16 cellular contexts compared by ENCODE assay signal in genomic region chr10:22760025-22760424, GRCh38. TPM values are rescaled to one million over a fixed set of nuclear protein-coding genes. Genes with fewer than 3 reads are reported as not detected.
A peak's percentile ranks its signal among the peaks of the same experiment; 100 is the strongest.
DNase-seq lines count a peak whose midpoint lies in the region; ATAC-seq and FAIRE-seq lines count a peak whose summit lies in the region.
"Had no signal": no experiment of that assay in that cellular context is flagged by ENCODE, and none has a peak within 500 bp of the region (broad histone marks: within the 10 kb centered on the region; RNA-seq: fewer than 3 reads in every experiment).

No MANE protein-coding gene starts in this region.

- peak; percentile 47 for FAIRE-seq in GM19239 (lab: Jason Lieb, UNC)

- in situ Hi-C loops in G401 (cut with HindIII; ENCODE audit: low sequenced_read_pairs): no loop called here

- peak overlapping the region; percentile 78 for H3K27ac ChIP-seq in cingulate gyrus (ENCODE audit: low read depth, low read length)
- H3K27ac ChIP-seq: BLaER1 treated with 17β-estradiol and CSF1 and Interleukin-3, amounts not matched to agents 10 nM and 100 nM had no signal

- no peak for ATAC-seq in GM21528 (IDR thresholded peaks at IDR 0.05; ENCODE audit: low FRiP score, unreplicated experiment)

- intact Hi-C loops in cardiac septum (cut with DNase I): no loop called here

- DNase-seq in GM19239 (ENCODE audit: insufficient read length, low spot score) (no peak), kidney tubule cell (ENCODE audit: low spot score) (peak; percentile 34), renal cortical epithelial cell (ENCODE audit: low read depth) (peak; percentile 67), cardiac septum (ENCODE audit: low spot score) (no peak), G401 (ENCODE audit: low spot score) (no peak)
- no peak for DNase-seq in stimulated activated CD8-positive, alpha-beta memory T cell treated with anti-CD3 and anti-CD28 coated beads, Interleukin-4, amount 100 ng/mL, for 48 hours
- DNase-seq: ACHN; Calu3; CD4-positive, CD25-positive, alpha-beta regulatory T cell; DND-41; GF-D8; GOT3; H9 had no signal

RNA-seq across cellular contexts. Expression of gene PIP4K2A, which starts 45.6 kb away (rescaled TPM):
- total RNA-seq in renal cortical epithelial cell (24.1 and 42.5 TPM in 2 replicates), cardiac septum (20.0 TPM)
- 39.2 and 83.4 TPM in 2 replicates for total RNA-seq in G401 (2014; rRNA removed; shearing (Covaris generic))

Comparison
In these comparisons a context has a peak if more than half of its experiments do, and no peak if none do; other contexts are left out.
1. DNase-seq: peak in kidney tubule cell (single experiment) and renal cortical epithelial cell (single experiment); none in GM19239 (single experiment), stimulated activated CD8-positive, alpha-beta memory T cell treated with anti-CD3 and anti-CD28 coated beads, Interleukin-4, amount 100 ng/mL, for 48 hours (single experiment), cardiac septum (single experiment) and G401 (single experiment).